1 cellular context compared by ENCODE assay signal in genomic region chr2:178473931-178474330, GRCh38.
TF ChIP-seq lines count a peak whose summit lies in the region.

No MANE protein-coding gene starts in this region.

TF ChIP-seq in neural cell, 6 proteins besides CTCF, POLR2A, EP300 and RAD21:
- no peak for TF ChIP-seq TAF1 (IDR thresholded peaks at IDR 0.05; ENCODE audit: low read depth)
- TF ChIP-seq, protein P1, sequence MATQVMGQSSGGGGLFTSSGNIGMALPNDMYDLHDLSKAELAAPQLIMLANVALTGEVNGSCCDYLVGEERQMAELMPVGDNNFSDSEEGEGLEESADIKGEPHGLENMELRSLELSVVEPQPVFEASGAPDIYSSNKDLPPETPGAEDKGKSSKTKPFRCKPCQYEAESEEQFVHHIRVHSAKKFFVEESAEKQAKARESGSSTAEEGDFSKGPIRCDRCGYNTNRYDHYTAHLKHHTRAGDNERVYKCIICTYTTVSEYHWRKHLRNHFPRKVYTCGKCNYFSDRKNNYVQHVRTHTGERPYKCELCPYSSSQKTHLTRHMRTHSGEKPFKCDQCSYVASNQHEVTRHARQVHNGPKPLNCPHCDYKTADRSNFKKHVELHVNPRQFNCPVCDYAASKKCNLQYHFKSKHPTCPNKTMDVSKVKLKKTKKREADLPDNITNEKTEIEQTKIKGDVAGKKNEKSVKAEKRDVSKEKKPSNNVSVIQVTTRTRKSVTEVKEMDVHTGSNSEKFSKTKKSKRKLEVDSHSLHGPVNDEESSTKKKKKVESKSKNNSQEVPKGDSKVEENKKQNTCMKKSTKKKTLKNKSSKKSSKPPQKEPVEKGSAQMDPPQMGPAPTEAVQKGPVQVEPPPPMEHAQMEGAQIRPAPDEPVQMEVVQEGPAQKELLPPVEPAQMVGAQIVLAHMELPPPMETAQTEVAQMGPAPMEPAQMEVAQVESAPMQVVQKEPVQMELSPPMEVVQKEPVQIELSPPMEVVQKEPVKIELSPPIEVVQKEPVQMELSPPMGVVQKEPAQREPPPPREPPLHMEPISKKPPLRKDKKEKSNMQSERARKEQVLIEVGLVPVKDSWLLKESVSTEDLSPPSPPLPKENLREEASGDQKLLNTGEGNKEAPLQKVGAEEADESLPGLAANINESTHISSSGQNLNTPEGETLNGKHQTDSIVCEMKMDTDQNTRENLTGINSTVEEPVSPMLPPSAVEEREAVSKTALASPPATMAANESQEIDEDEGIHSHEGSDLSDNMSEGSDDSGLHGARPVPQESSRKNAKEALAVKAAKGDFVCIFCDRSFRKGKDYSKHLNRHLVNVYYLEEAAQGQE (IDR thresholded peaks at IDR 0.05; ENCODE audit: borderline replicate concordance) = no peak
- no peak for TF ChIP-seq EZH2 (IDR thresholded peaks at IDR 0.05; ENCODE audit: borderline replicate concordance, insufficient read depth, low read length, poor library complexity, severe bottlenecking)
- no peak for TF ChIP-seq POLR2AphosphoS5 (IDR thresholded peaks at IDR 0.05)
- TF ChIP-seq MXI1 (conservative IDR thresholded peaks at IDR 0.05; ENCODE audit: poor library complexity, severe bottlenecking) = no peak
- TF ChIP-seq SMC3 (conservative IDR thresholded peaks at IDR 0.05; ENCODE audit: poor library complexity) = no peak
TF ChIP-seq in neural cell: peak in this region for 0.
